Comparison of ENCODE assay signal across 16 cellular contexts in the genomic region with DNA sequence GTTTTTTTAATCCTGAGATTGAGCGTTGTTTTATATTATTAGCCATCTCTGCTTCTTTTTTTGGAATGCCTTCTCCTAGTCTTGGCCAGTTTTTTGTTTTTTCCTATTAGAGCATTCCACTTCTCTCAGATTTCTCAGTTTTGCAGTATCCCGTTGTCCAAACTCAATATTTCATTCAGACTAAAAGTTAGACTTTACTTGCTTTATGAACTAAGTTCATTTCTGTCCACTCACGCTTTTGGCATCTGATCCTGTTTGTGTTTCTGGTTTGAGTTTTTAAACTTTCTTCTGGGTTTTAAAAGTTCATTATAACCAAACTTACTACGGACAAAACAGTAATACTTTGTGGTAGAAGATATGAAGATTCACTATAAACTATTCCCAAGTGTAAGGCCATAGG.
DNase-seq lines count a peak whose midpoint lies in the region; FAIRE-seq and TF ChIP-seq lines count a peak whose summit lies in the region.
"Had no signal": no experiment of that assay in that cellular context is flagged by ENCODE, and none has a peak within 500 bp of the region (broad histone marks: within the 10 kb centered on the region; RNA-seq: fewer than 3 reads in every experiment).

No MANE protein-coding gene starts in this region.

- no peak overlapping the region for H3K56ac ChIP-seq in H1 (replicated peaks; ENCODE audit: insufficient read length, low read depth, low read length)

- peak overlapping the region; percentile 51 for H3K27ac Mint-ChIP-seq in mesothelial cell of epicardium
- H3K27ac Mint-ChIP-seq: CD8-positive, alpha-beta memory T cell; immature natural killer cell; stimulated activated naive B cell treated with anti-CD40 and anti-IgM and Interleukin-4, amounts not matched to agents 10 μg/mL and 1 μg/mL and 100 μg/mL, for 72 hours had no signal

- no peak overlapping the region for H4K91ac ChIP-seq in H1 (replicated peaks; ENCODE audit: insufficient read length, low read length)

- H3K18ac ChIP-seq in H1 (ENCODE audit: extremely low read depth, low read length), result no peak overlapping the region

- H3K23ac ChIP-seq in H1 (ENCODE audit: insufficient read length), result no peak overlapping the region

- DNase-seq in adipocyte (ENCODE audit: low read depth) (no peak), H1 (ENCODE audit: low read depth in 1 of 2, low spot score in 2 of 2) (no peak), mesothelial cell of epicardium (ENCODE audit: low spot score in 2 of 2, unreplicated experiment in 2 of 2) (no peak), ureter (ENCODE audit: low spot score) (no peak), DMS 273 treated with DMSO at 0.1 percent for 48 hours (lab: John Stamatoyannopoulos, UW) (no peak)
- no peak for DNase-seq in stimulated activated CD4-positive, alpha-beta T cell treated with anti-CD3 and anti-CD28 coated beads, Interleukin-4, amount 100 ng/mL, for 24 hours
- DNase-seq in activated CD8-positive, alpha-beta memory T cell treated with anti-CD3 and anti-CD28 coated beads, Interleukin-2, amount 50 U/mL, for 4 hours, result no peak
- DNase-seq: CD8-positive, alpha-beta memory T cell; immature natural killer cell; NCI-H2227 treated with DMSO at 0.1 percent for 48 hours; NK-92 treated with Interleukin-12 subunit alpha and Interleukin-12 subunit beta, amount 100 ng/mL, for 24 hours; RPMI8226; stimulated activated CD4-positive, alpha-beta T cell treated with anti-CD3 and anti-CD28 coated beads, Interleukin-15, amount 100 ng/mL, for 24 hours; stimulated activated naive B cell treated with anti-CD40 and anti-IgM and Interleukin-4, amounts not matched to agents 10 μg/mL and 1 μg/mL and 100 μg/mL, for 72 hours had no signal

- POLR2A ChIA-PET in H1 (lab: Charles Lee; ENCODE audit: partially characterized antibody), result no interaction called here

- H2BK15ac ChIP-seq in H1 (ENCODE audit: low read length), result no peak overlapping the region

- no peaks in the 10 kb centered on the region for H3K79me2 ChIP-seq in H1 (ENCODE audit: control insufficient read depth in 1 of 2, insufficient read depth in 2 of 2, low read length in 2 of 2)

- no peak overlapping the region for H2BK20ac ChIP-seq in H1 (ENCODE audit: low read length)

- H3K27me3 ChIP-seq in adipocyte (replicated peaks; ENCODE audit: control insufficient read depth, insufficient read depth, low read length) (no peaks in the 10 kb centered on the region), H1 (replicated peaks in 1 of 4; ENCODE audit: control insufficient read depth in 3 of 4, extremely low read depth in 1 of 4, insufficient read depth in 3 of 4, low read length in 3 of 4) (peaks cover 0 to 2% (median 0%) of the 10 kb centered on the region in 4 experiments; a peak in 2 of 7 replicates), subcutaneous abdominal adipose tissue (ENCODE audit: control insufficient read depth in 5 of 5, insufficient read depth in 4 of 5, low read length in 5 of 5) (no peaks in the 10 kb centered on the region)

- H2AK5ac ChIP-seq in H1 (ENCODE audit: low read depth, low read length), result no peak overlapping the region

- 62% methylated on average over 4 of the region's 4 CpGs; no CpG with 5 or more reads in 1 of the 2 experiments for WGBS in H1 (ENCODE audit: extremely low coverage in 1 of 2, insufficient coverage in 1 of 2, insufficient read length in 1 of 2, insufficient replicate concordance in 2 of 2, low coverage in 1 of 2, low lambda C conversion rate in 2 of 2, missing lambda C conversion rate in 1 of 2), 2 experiments

- no peak overlapping the region for H3K4me3 Mint-ChIP-seq in mesothelial cell of epicardium
- H3K4me3 Mint-ChIP-seq: CD8-positive, alpha-beta memory T cell; stimulated activated naive B cell treated with anti-CD40 and anti-IgM and Interleukin-4, amounts not matched to agents 10 μg/mL and 1 μg/mL and 100 μg/mL, for 72 hours had no signal

- H3K4me3 ChIP-seq in adipocyte (ENCODE audit: low read length) (peak overlapping the region; percentile 67), H1 (ENCODE audit: extremely low read depth in 1 of 4, insufficient read depth in 2 of 4, low read depth in 3 of 4, low read length in 4 of 4) (no peak overlapping the region), subcutaneous abdominal adipose tissue (ENCODE audit: low read depth in 1 of 5, low read length in 5 of 5) (peak overlapping the region in 1 of 5 donors; percentile 56)

- H3K9me3 ChIP-seq in adipocyte (ENCODE audit: control insufficient read depth, low read length) (no peaks in the 10 kb centered on the region), H1 (ENCODE audit: insufficient read depth in 2 of 2, low read depth in 1 of 2, low read length in 1 of 2) (no peaks in the 10 kb centered on the region), subcutaneous abdominal adipose tissue (ENCODE audit: control insufficient read depth in 5 of 5, low read length in 5 of 5) (no peaks in the 10 kb centered on the region)

- H2AFZ ChIP-seq in H1 (ENCODE audit: low read length), result peak overlapping the region; percentile 100; the same call in 1 of the 2 replicates

- peaks cover 32% of the 10 kb centered on the region for H3K4me1 ChIP-seq in adipocyte (ENCODE audit: control insufficient read depth, insufficient read depth, low read length)
- peaks cover 0 to 6% (median 4%) of the 10 kb centered on the region in 4 experiments; a peak in 4 of 7 replicates for H3K4me1 ChIP-seq in H1 (replicated peaks in 1 of 4; ENCODE audit: control insufficient read depth in 3 of 4, insufficient read depth in 4 of 4, low read length in 3 of 4)
- peaks cover 9 to 27% (median 24%) of the 10 kb centered on the region in 5 donors for H3K4me1 ChIP-seq in subcutaneous abdominal adipose tissue (ENCODE audit: control insufficient read depth in 5 of 5, insufficient read depth in 5 of 5, low read length in 5 of 5)

- H3K4me1 Mint-ChIP-seq in mesothelial cell of epicardium, result peaks cover 32% of the 10 kb centered on the region
- H3K4me1 Mint-ChIP-seq: immature natural killer cell had no signal

- no peak overlapping the region for H3K4ac ChIP-seq in H1 (replicated peaks; ENCODE audit: insufficient read length, low read depth, low read length)

- peak overlapping the region in 1 of 2 experiments; percentile 99; a peak in 1 of 4 replicates for H3K4me2 ChIP-seq in H1 (ENCODE audit: insufficient read depth in 1 of 2, low read depth in 2 of 2, low read length in 2 of 2)

- no peak overlapping the region for H4K5ac ChIP-seq in H1 (ENCODE audit: insufficient read length, low read depth, low read length)

- no peak overlapping the region for H2BK12ac ChIP-seq in H1 (ENCODE audit: low read depth, low read length)

- H3K27ac ChIP-seq in H1 (ENCODE audit: low read depth, low read length) (no peak overlapping the region), subcutaneous abdominal adipose tissue (ENCODE audit: low read depth, low read length) (peak overlapping the region; percentile 81)

- H2BK120ac ChIP-seq in H1 (replicated peaks; ENCODE audit: low read depth, low read length), result no peak overlapping the region

- TF ChIP-seq POLR2A in H1 (IDR thresholded peaks at IDR 0.05; ENCODE audit: control extremely low read depth in 1 of 2, low read depth in 2 of 2, low read length in 2 of 2), result no peak

- no peak overlapping the region for H3K14ac ChIP-seq in H1 (ENCODE audit: insufficient read length)

- CTCF ChIA-PET in H1 (lab: Charles Lee; ENCODE audit: partially characterized antibody), result interaction anchor here (0.6 to 1.5 kb wide), 4 partner anchors 13 to 342 kb away, joined by 3 to 7 read pairs (median 4); no protein-coding TSS in a partner anchor

- no peak for TF ChIP-seq RAD21 in H1 (IDR thresholded peaks at IDR 0.05 in 1 of 2, conservative IDR thresholded peaks at IDR 0.05 in 1 of 2; ENCODE audit: low read depth in 2 of 2, low read length in 2 of 2)

- H4K20me1 ChIP-seq in H1 (replicated peaks in 1 of 2; ENCODE audit: control insufficient read depth in 1 of 2, insufficient read depth in 2 of 2, low read length in 2 of 2), result no peaks in the 10 kb centered on the region

- TF ChIP-seq CTCF in H1 (IDR thresholded peaks at IDR 0.05; ENCODE audit: control extremely low read depth in 1 of 3, insufficient read depth in 1 of 3, low read depth in 1 of 3, low read length in 3 of 3), result no peak
- no peak for TF ChIP-seq CTCF in mesothelial cell of epicardium (IDR thresholded peaks at IDR 0.05; ENCODE audit: unreplicated experiment)

- no peaks in the 10 kb centered on the region for H3K36me3 Mint-ChIP-seq in mesothelial cell of epicardium
- H3K36me3 Mint-ChIP-seq: CD8-positive, alpha-beta memory T cell; immature natural killer cell; stimulated activated naive B cell treated with anti-CD40 and anti-IgM and Interleukin-4, amounts not matched to agents 10 μg/mL and 1 μg/mL and 100 μg/mL, for 72 hours had no signal

- H3K9ac ChIP-seq in adipocyte (ENCODE audit: low read length) (peak overlapping the region; percentile 61), H1 (replicated peaks in 1 of 4; ENCODE audit: extremely low read depth in 1 of 4, low read depth in 3 of 4, low read length in 3 of 4) (no peak overlapping the region), subcutaneous abdominal adipose tissue (ENCODE audit: low read length in 5 of 5) (no peak overlapping the region)

- H4K8ac ChIP-seq in H1 (ENCODE audit: extremely low read depth, insufficient read depth, low read length), result no peak overlapping the region

- no peak for FAIRE-seq in H1 (lab: Jason Lieb, UNC)

- H3K79me1 ChIP-seq in H1 (ENCODE audit: low read depth, low read length), result no peaks in the 10 kb centered on the region

- H2BK5ac ChIP-seq in H1 (ENCODE audit: low read depth, low read length), result no peak overlapping the region

- H3K27me3 Mint-ChIP-seq in mesothelial cell of epicardium (ENCODE audit: low read depth), result no peaks in the 10 kb centered on the region
- H3K27me3 Mint-ChIP-seq: CD8-positive, alpha-beta memory T cell had no signal

- peaks cover under 1% of the 10 kb centered on the region for H3K9me3 Mint-ChIP-seq in mesothelial cell of epicardium
- H3K9me3 Mint-ChIP-seq: neural crest cell had no signal

- H3K36me3 ChIP-seq in adipocyte (ENCODE audit: control insufficient read depth, insufficient read depth, low read length, severe bottlenecking) (no peaks in the 10 kb centered on the region), H1 (ENCODE audit: control insufficient read depth in 2 of 4, insufficient read depth in 4 of 4, low read length in 3 of 4) (no peaks in the 10 kb centered on the region), subcutaneous abdominal adipose tissue (ENCODE audit: control insufficient read depth in 5 of 5, insufficient read depth in 5 of 5, low read length in 5 of 5) (no peaks in the 10 kb centered on the region)

- peaks cover 8% of the 10 kb centered on the region for H3K23me2 ChIP-seq in H1 (ENCODE audit: low read depth, low read length)

- no peak for TF ChIP-seq EP300 in H1 (IDR thresholded peaks at IDR 0.05; ENCODE audit: borderline replicate concordance in 1 of 2, low read depth in 2 of 2, low read length in 2 of 2)

TF ChIP-seq in H1, 55 proteins besides CTCF, POLR2A, EP300 and RAD21:
- no peak for TF ChIP-seq JUN (IDR thresholded peaks at IDR 0.05; ENCODE audit: low read depth, low read length)
- no peak for TF ChIP-seq SIX5 (IDR thresholded peaks at IDR 0.05; ENCODE audit: low read depth, low read length)
- TF ChIP-seq TBP (IDR thresholded peaks at IDR 0.05; ENCODE audit: low read depth, low read length), result no peak
